In genomic region chr10:69425513-69426298, GRCh38 we compare ENCODE assay signal across 11 cellular contexts. TPM values are rescaled to one million over a fixed set of nuclear protein-coding genes. Genes with fewer than 3 reads are reported as not detected.
DNase-seq lines count a peak whose midpoint lies in the region; ATAC-seq and TF ChIP-seq lines count a peak whose summit lies in the region.
"Had no signal": no experiment of that assay in that cellular context is flagged by ENCODE, and none has a peak within 500 bp of the region (broad histone marks: within the 10 kb centered on the region; RNA-seq: fewer than 3 reads in every experiment).

No MANE protein-coding gene starts in this region.

- peak; percentile 64 for ATAC-seq in foreskin keratinocyte

- DNase-seq in mammary epithelial cell (peak; percentile 75), MCF 10A (ENCODE audit: unreplicated experiment) (no peak), T follicular helper cell (ENCODE audit: low read depth) (peak; percentile 54), foreskin keratinocyte (peak; percentile 70 to 82), uterus (no peak), DMS114 treated with DMSO at 0.1 percent for 48 hours (lab: John Stamatoyannopoulos, UW; ENCODE audit: unreplicated experiment) (no peak), germinal center (ENCODE audit: low spot score) (no peak), anterior cingulate cortex (lab: John Stamatoyannopoulos, UW) (no peak)
- DNase-seq: NCI-H1694 treated with DMSO at 0.1 percent for 48 hours had no signal

- H3K27ac Mint-ChIP-seq in MCF 10A (ENCODE audit: low read depth, unreplicated experiment), result no peak overlapping the region

- intact Hi-C loops in mammary epithelial cell (cut with micrococcal nuclease) (loop anchor here (2.0 to 10.0 kb wide), 2 partner anchors 213 to 289 kb away; no protein-coding TSS in a partner anchor), MCF 10A (cut with micrococcal nuclease) (loop anchor here (5.0 kb wide), 1 partner anchor 212 kb away; no protein-coding TSS in a partner anchor), uterus (cut with DNase I; ENCODE audit: low total_unique reads) (loop anchor here (5.0 kb wide), 1 partner anchor 82 kb away; no protein-coding TSS in a partner anchor)

- no peak for TF ChIP-seq POLR2A in uterus (IDR thresholded peaks at IDR 0.05)

- H3K4me3 Mint-ChIP-seq in MCF 10A (ENCODE audit: unreplicated experiment), result no peak overlapping the region
- H3K4me3 Mint-ChIP-seq: neural crest cell had no signal

- WGBS in mammary epithelial cell (ENCODE audit: low coverage, missing lambda C conversion rate), result 45% methylated on average over 4 of the region's 5 CpGs

- no peak overlapping the region for H2AFZ ChIP-seq in mammary epithelial cell (ENCODE audit: low read depth, low read length)

- H3K9me3 ChIP-seq in mammary epithelial cell (replicated peaks; ENCODE audit: insufficient read depth, low read length) (no peaks in the 10 kb centered on the region), uterus (no peaks in the 10 kb centered on the region)

- H3K4me3 ChIP-seq in mammary epithelial cell (replicated peaks in 1 of 3; ENCODE audit: insufficient read depth in 1 of 3, low read depth in 2 of 3, low read length in 3 of 3) (no peak overlapping the region), uterus (no peak overlapping the region)

- H3K27me3 ChIP-seq in mammary epithelial cell (ENCODE audit: insufficient read depth, low read length), result no peaks in the 10 kb centered on the region
- H3K27me3 ChIP-seq in foreskin keratinocyte, result no peaks in the 10 kb centered on the region
- no peaks in the 10 kb centered on the region for H3K27me3 ChIP-seq in uterus

- POLR2A ChIA-PET in MCF 10A (lab: Yijun Ruan, JAX), result interaction anchor here (1.4 kb wide), 1 partner anchor 13 kb away, joined by 11 read pairs; no protein-coding TSS in a partner anchor

- peaks cover 12% of the 10 kb centered on the region for H3K4me1 Mint-ChIP-seq in MCF 10A (ENCODE audit: insufficient read depth, unreplicated experiment)
- H3K4me1 Mint-ChIP-seq: neural crest cell had no signal

- no peaks in the 10 kb centered on the region for H3K36me3 Mint-ChIP-seq in MCF 10A (ENCODE audit: insufficient read depth, unreplicated experiment)

- no peaks in the 10 kb centered on the region for H4K20me1 ChIP-seq in mammary epithelial cell (ENCODE audit: insufficient read depth, low read length)

- BruUV-seq in mammary epithelial cell (replicated peaks; lab: Mats Ljungman, UMichigan), result no TSS peak
- BruUV-seq in MCF 10A (replicated peaks; lab: Mats Ljungman, UMichigan), result no TSS peak

- no peak for TF ChIP-seq CTCF in mammary epithelial cell (conservative IDR thresholded peaks at IDR 0.05 in 1 of 2, IDR thresholded peaks at IDR 0.05 in 1 of 2; ENCODE audit: extremely low read depth in 1 of 2, insufficient read depth in 1 of 2, low read depth in 1 of 2, low read length in 2 of 2)
- TF ChIP-seq CTCF in MCF 10A (IDR thresholded peaks at IDR 0.05; ENCODE audit: unreplicated experiment), result no peak
- no peak for TF ChIP-seq CTCF in foreskin keratinocyte (conservative IDR thresholded peaks at IDR 0.05)
- no peak for TF ChIP-seq CTCF in uterus (IDR thresholded peaks at IDR 0.05)

- peaks cover 14% of the 10 kb centered on the region for H3K4me1 ChIP-seq in mammary epithelial cell (ENCODE audit: insufficient read depth, low read length)
- H3K4me1 ChIP-seq in foreskin keratinocyte, result no peaks in the 10 kb centered on the region
- no peaks in the 10 kb centered on the region for H3K4me1 ChIP-seq in uterus

- no peaks in the 10 kb centered on the region for H3K27me3 Mint-ChIP-seq in MCF 10A (ENCODE audit: insufficient read depth, unreplicated experiment)

- H3K27ac ChIP-seq in mammary epithelial cell (ENCODE audit: insufficient read depth, low read depth, low read length), result no peak overlapping the region
- no peak overlapping the region for H3K27ac ChIP-seq in foreskin keratinocyte
- peak overlapping the region; percentile 52 to 65 for H3K27ac ChIP-seq in uterus

- no peaks in the 10 kb centered on the region for H3K36me3 ChIP-seq in mammary epithelial cell (ENCODE audit: insufficient read depth, low read length)
- no peaks in the 10 kb centered on the region for H3K36me3 ChIP-seq in uterus

- CTCF ChIA-PET in mammary epithelial cell (lab: Charles Lee; ENCODE audit: low non-redundant PET), result interaction anchor here (0.6 kb wide), 1 partner anchor 22 kb away, joined by 3 read pairs; no protein-coding TSS in a partner anchor
- CTCF ChIA-PET in MCF 10A (lab: Yijun Ruan, JAX), result interaction anchor here (0.6 to 3.8 kb wide), 8 partner anchors 12 to 215 kb away, joined by 3 to 45 read pairs (median 4); no protein-coding TSS in a partner anchor

- no peaks in the 10 kb centered on the region for H3K79me2 ChIP-seq in mammary epithelial cell (ENCODE audit: insufficient read depth, low read length)

- H3K4me2 ChIP-seq in mammary epithelial cell (ENCODE audit: insufficient read depth, low read depth, low read length), result no peak overlapping the region

- no peak overlapping the region for H3K9ac ChIP-seq in mammary epithelial cell (ENCODE audit: insufficient read depth, low read length)

- dilution Hi-C loops in mammary epithelial cell (cut with HindIII; ENCODE audit: low sequenced_read_pairs), result no loop called here

- H3K9me3 Mint-ChIP-seq in MCF 10A (ENCODE audit: unreplicated experiment), result no peaks in the 10 kb centered on the region
- H3K9me3 Mint-ChIP-seq: neural crest cell had no signal

- in situ Hi-C loops in mammary epithelial cell (cut with MboI; ENCODE audit: low sequenced_read_pairs in 2 of 2), result no loop called here

RNA-seq across cellular contexts. Expression of gene TACR2, which starts 9.0 kb away (rescaled TPM):
- total RNA-seq in mammary epithelial cell (not detected), MCF 10A (2022) (not detected in 2 replicates), foreskin keratinocyte (not detected in 2 replicates), uterus (10 to 100 TPM in 2 of 4 donors, 1 to 10 TPM in 1, under 1 TPM in 1; 0.28 to 35.0 (median 13.8) TPM)
- polyA plus RNA-seq in mammary epithelial cell (0.08 TPM), foreskin keratinocyte (0.03 TPM in 1 of 2 replicates, not detected in the other)
- not detected for polyA minus RNA-seq in mammary epithelial cell
- total RNA-seq: fibroblast of villous mesenchyme, neural crest cell had no signal

RNA-seq across cellular contexts. Expression of gene TSPAN15, which starts 25.6 kb away (rescaled TPM):
- total RNA-seq in mammary epithelial cell (1 to 10 TPM in 1 of 2 donors, under 1 TPM in 1; 0.64 to 1.5 TPM), MCF 10A (2022) (0.52 and 0.54 TPM in 2 replicates), foreskin keratinocyte (7.3 and 8.9 TPM in 2 replicates), uterus (10 to 100 TPM; 17.2 to 58.1 (median 24.4) TPM)
- polyA plus RNA-seq in mammary epithelial cell (1.8 TPM), foreskin keratinocyte (8.6 and 10.7 TPM in 2 replicates)
- not detected for polyA minus RNA-seq in mammary epithelial cell

Comparison
In these comparisons a context has a peak if more than half of its experiments do, and no peak if none do; other contexts are left out.
1. DNase-seq: peak in mammary epithelial cell (single experiment), T follicular helper cell (single experiment) and foreskin keratinocyte (2 of 2); none in MCF 10A (single experiment), uterus (0 of 2), DMS114 treated with DMSO at 0.1 percent for 48 hours (single experiment), germinal center (single experiment) and anterior cingulate cortex (0 of 58).
2. H3K27ac ChIP-seq: peak in uterus (2 of 2); none in mammary epithelial cell (single experiment) and foreskin keratinocyte (single experiment).